ENCODE assay signal across 9 cellular contexts in genomic region chr1:204407314-204407971, GRCh38. TPM values are rescaled to one million over a fixed set of nuclear protein-coding genes. Genes with fewer than 3 reads are reported as not detected.
DNase-seq lines count a peak whose midpoint lies in the region; ATAC-seq and TF ChIP-seq lines count a peak whose summit lies in the region.
"Had no signal": no experiment of that assay in that cellular context is flagged by ENCODE, and none has a peak within 500 bp of the region (broad histone marks: within the 10 kb centered on the region; RNA-seq: fewer than 3 reads in every experiment).

No MANE protein-coding gene starts in this region.

- no peak overlapping the region for H2BK15ac ChIP-seq in mesendoderm (replicated peaks; ENCODE audit: low read depth)

- peak overlapping the region; percentile 30 for H3K4me2 ChIP-seq in mesendoderm (ENCODE audit: low read length)

- H3K56ac ChIP-seq in mesendoderm (ENCODE audit: low read length): no peak overlapping the region

- no peak overlapping the region for H3K18ac ChIP-seq in mesendoderm (ENCODE audit: low read length)

- no peak overlapping the region for H4K5ac ChIP-seq in mesendoderm (ENCODE audit: low read length)

- H2AK5ac ChIP-seq in mesendoderm (ENCODE audit: low read length): no peak overlapping the region

- H3K36me3 ChIP-seq in left ventricle myocardium inferior (peaks cover 34% of the 10 kb centered on the region), body of pancreas (replicated peaks in 1 of 2; ENCODE audit: insufficient read depth in 1 of 2, low read depth in 2 of 2) (peaks cover 0 to 6% of the 10 kb centered on the region in 2 donors), mesendoderm (ENCODE audit: control insufficient read depth, insufficient read depth, low read length) (peaks cover 4% of the 10 kb centered on the region), uterus (no peaks in the 10 kb centered on the region)

- H3K9ac ChIP-seq in mesendoderm (ENCODE audit: low read length): peak overlapping the region; percentile 44

- DNase-seq in left ventricle myocardium inferior (no peak), Right ventricle myocardium superior (no peak), body of pancreas (no peak), mesendoderm (peak; percentile 42), uterus (no peak), NAMALWA (ENCODE audit: low spot score) (no peak)
- DNase-seq: effector CD4-positive, alpha-beta T cell had no signal

- H3K27me3 ChIP-seq in left ventricle myocardium inferior (ENCODE audit: low read depth): no peaks in the 10 kb centered on the region
- no peaks in the 10 kb centered on the region for H3K27me3 ChIP-seq in body of pancreas
- H3K27me3 ChIP-seq in mesendoderm (ENCODE audit: insufficient read depth, low read length, poor library complexity): no peaks in the 10 kb centered on the region
- no peaks in the 10 kb centered on the region for H3K27me3 ChIP-seq in uterus

- no peak overlapping the region for H2BK5ac ChIP-seq in mesendoderm (ENCODE audit: low read length)

- H3K4ac ChIP-seq in mesendoderm (ENCODE audit: low read depth, low read length): no peak overlapping the region

- H3K4me1 ChIP-seq in left ventricle myocardium inferior (peaks cover 83% of the 10 kb centered on the region), body of pancreas (peaks cover 30% of the 10 kb centered on the region), mesendoderm (ENCODE audit: control insufficient read depth, low read depth, low read length) (no peaks in the 10 kb centered on the region), uterus (no peaks in the 10 kb centered on the region)

- no peak overlapping the region for H3K23ac ChIP-seq in mesendoderm (ENCODE audit: low read length)

- peaks cover 2% of the 10 kb centered on the region for H3K79me1 ChIP-seq in mesendoderm (ENCODE audit: low read length)

- no peak overlapping the region for H2BK120ac ChIP-seq in mesendoderm (ENCODE audit: low read depth, low read length)

- peaks cover 72% of the 10 kb centered on the region for H3K79me2 ChIP-seq in mesendoderm (ENCODE audit: control insufficient read depth, insufficient read depth, low read length)

- peak overlapping the region; percentile 92 for H3K4me3 ChIP-seq in left ventricle myocardium inferior
- peak overlapping the region; percentile 60 to 61 for H3K4me3 ChIP-seq in body of pancreas
- peak overlapping the region; percentile 92 for H3K4me3 ChIP-seq in mesendoderm (ENCODE audit: low read length)
- H3K4me3 ChIP-seq in uterus: peak overlapping the region; percentile 64 to 83

- no peaks in the 10 kb centered on the region for H3K9me3 ChIP-seq in left ventricle myocardium inferior (replicated peaks)
- no peaks in the 10 kb centered on the region for H3K9me3 ChIP-seq in body of pancreas
- no peaks in the 10 kb centered on the region for H3K9me3 ChIP-seq in uterus

- no peak overlapping the region for H4K8ac ChIP-seq in mesendoderm (ENCODE audit: low read depth, low read length)

- no peak for ATAC-seq in Right ventricle myocardium superior (ENCODE audit: poor library complexity)
- ATAC-seq in body of pancreas: no peak
- ATAC-seq in GM18498 (IDR thresholded peaks at IDR 0.05; ENCODE audit: unreplicated experiment): no peak
- no peak for ATAC-seq in HG02885 (IDR thresholded peaks at IDR 0.05; ENCODE audit: poor library complexity, unreplicated experiment)

- WGBS in body of pancreas, 2 donors: 0 to 1% methylated on average over 3 of the region's 3 CpGs
- WGBS in mesendoderm (ENCODE audit: extremely low coverage, insufficient coverage, low lambda C conversion rate): no CpG with 5 or more reads among the region's 3 CpGs

- intact Hi-C loops in left ventricle myocardium inferior (cut with micrococcal nuclease): no loop called here
- intact Hi-C loops in Right ventricle myocardium superior (cut with DNase I): no loop called here
- intact Hi-C loops in body of pancreas (cut with DNase I): no loop called here
- intact Hi-C loops in uterus (cut with DNase I; ENCODE audit: low total_unique reads): no loop called here

- H3K27ac ChIP-seq in left ventricle myocardium inferior (replicated peaks) (peak overlapping the region; percentile 98), body of pancreas (peak overlapping the region in 2 of 4 donors; percentile 2 to 52), mesendoderm (ENCODE audit: low read depth, low read length) (no peak overlapping the region), uterus (peak overlapping the region; percentile 11 to 96)

- TF ChIP-seq CTCF in left ventricle myocardium inferior (IDR thresholded peaks at IDR 0.05; ENCODE audit: borderline replicate concordance) (no peak), body of pancreas (IDR thresholded peaks at IDR 0.05) (no peak), uterus (IDR thresholded peaks at IDR 0.05) (no peak)

- TF ChIP-seq POLR2A in body of pancreas (IDR thresholded peaks at IDR 0.05) (no peak), uterus (IDR thresholded peaks at IDR 0.05) (no peak)

RNA-seq across cellular contexts. Expression of gene PPP1R15B, which starts 4.2 kb away (rescaled TPM):
- total RNA-seq in left ventricle myocardium inferior (20.5 TPM), Right ventricle myocardium superior (19.7 TPM), body of pancreas (10 to 100 TPM; 32.9 to 34.3 TPM), uterus (10 to 100 TPM; 20.5 to 58.9 (median 46.4) TPM)
- 26.9 TPM for polyA plus RNA-seq in mesendoderm (2013, experiment 1 of 2)
- 25.4 TPM for polyA plus RNA-seq in mesendoderm (2013, experiment 2 of 2)

RNA-seq across cellular contexts. Expression of gene PLEKHA6, which starts 47.7 kb away (rescaled TPM):
- 28.8 TPM for total RNA-seq in left ventricle myocardium inferior
- total RNA-seq in Right ventricle myocardium superior: 20.0 TPM
- 10 to 100 TPM; 10.9 to 20.4 TPM for total RNA-seq in body of pancreas
- polyA plus RNA-seq in mesendoderm (2013, experiment 1 of 2): 1.3 TPM
- 1.2 TPM for polyA plus RNA-seq in mesendoderm (2013, experiment 2 of 2)
- total RNA-seq in uterus: 10 to 100 TPM in 1 of 4 donors, 1 to 10 TPM in 3; 5.9 to 13.6 (median 8.4) TPM
